In the genomic region with DNA sequence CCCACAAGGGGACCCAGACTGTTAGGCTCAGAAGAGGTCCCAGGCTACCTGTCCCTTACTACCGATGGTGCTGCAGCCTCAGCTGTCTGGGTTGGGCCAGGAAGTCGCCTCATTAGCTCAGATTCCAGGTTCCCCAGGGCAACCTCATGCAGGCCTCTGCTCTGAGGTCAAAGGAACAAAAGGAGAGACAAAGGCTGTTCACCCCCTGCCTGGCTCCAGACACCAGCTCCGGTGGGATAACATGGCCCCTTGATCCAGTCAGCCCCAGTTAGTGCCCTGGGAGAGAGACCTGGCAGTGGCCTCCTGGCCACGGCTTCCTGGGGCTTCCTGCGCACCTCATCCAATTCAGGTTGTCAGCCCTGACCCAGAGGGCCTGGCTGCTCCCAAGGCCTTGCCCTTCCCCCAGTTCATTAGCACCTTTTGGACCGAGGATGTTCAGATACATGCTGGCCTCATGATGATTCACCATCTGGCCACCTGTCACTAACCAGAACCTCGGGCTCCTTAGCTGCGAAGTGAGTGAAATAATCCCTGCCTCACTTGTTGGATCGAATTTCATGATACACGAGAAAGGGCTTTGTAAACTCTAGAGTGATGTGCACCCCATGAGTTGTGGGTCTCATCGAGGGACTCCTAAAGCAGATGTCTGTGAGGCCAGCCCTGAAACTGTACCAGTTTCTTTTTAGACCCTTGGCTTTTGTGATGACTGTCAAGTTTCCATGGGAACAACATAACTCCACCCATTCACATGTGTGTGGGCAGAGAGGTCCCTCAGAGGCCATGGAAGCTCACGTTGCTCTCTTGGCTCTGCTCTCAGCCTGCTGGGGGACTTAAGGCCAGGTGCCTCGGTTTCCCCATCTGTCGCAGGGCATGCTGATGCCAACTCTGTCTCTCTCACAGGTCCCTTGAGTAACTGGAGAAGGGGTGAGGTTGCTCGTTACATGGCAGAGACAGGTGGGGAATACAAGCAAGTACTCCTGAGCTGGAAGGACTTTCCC, we compare ENCODE assay signal across 13 cellular contexts.
A peak's percentile ranks its signal among the peaks of the same experiment; 100 is the strongest.
DNase-seq lines count a peak whose midpoint lies in the region; ATAC-seq and TF ChIP-seq lines count a peak whose summit lies in the region.
"Had no signal": no experiment of that assay in that cellular context is flagged by ENCODE, and none has a peak within 500 bp of the region (broad histone marks: within the 10 kb centered on the region; RNA-seq: fewer than 3 reads in every experiment).

No MANE protein-coding gene starts in this region.

- no peaks in the 10 kb centered on the region for H3K4me1 ChIP-seq in endodermal cell (ENCODE audit: control insufficient read depth, insufficient read depth, low read length)
- H3K4me1 ChIP-seq: esophagus muscularis mucosa, thyroid gland had no signal

- no peak overlapping the region for H3K4me3 Mint-ChIP-seq in endodermal cell
- H3K4me3 Mint-ChIP-seq: CD4-positive, CD25-positive, alpha-beta regulatory T cell; mesothelial cell of epicardium had no signal

- no peaks in the 10 kb centered on the region for H3K36me3 ChIP-seq in endodermal cell (ENCODE audit: control insufficient read depth, insufficient read depth, low read length)
- H3K36me3 ChIP-seq: esophagus muscularis mucosa, thyroid gland had no signal

- no peak overlapping the region for H3K4me3 ChIP-seq in endodermal cell (ENCODE audit: low read length)
- H3K4me3 ChIP-seq: esophagus muscularis mucosa, thyroid gland had no signal

- in situ Hi-C loops in ACHN (cut with HindIII; ENCODE audit: low pct_ligation_motif_present, low pct_unique_long_range_greater_than_20kb, low sequenced_read_pairs) = no loop called here

- H3K27ac Mint-ChIP-seq in endodermal cell = no peak overlapping the region
- H3K27ac Mint-ChIP-seq: CD4-positive, CD25-positive, alpha-beta regulatory T cell; mesothelial cell of epicardium had no signal

- H3K9me3 Mint-ChIP-seq in endodermal cell = peaks cover 14% of the 10 kb centered on the region

- ATAC-seq in GM19463 (IDR thresholded peaks at IDR 0.05; ENCODE audit: unreplicated experiment) (peak; percentile 96), HG03457 (IDR thresholded peaks at IDR 0.05; ENCODE audit: unreplicated experiment) (no peak)

- DNase-seq in Daoy (ENCODE audit: low read depth) (peak; percentile 26), M059J (ENCODE audit: low read depth) (peak; percentile 43), endodermal cell (no peak), OCI-M2 (lab: John Stamatoyannopoulos, UW; ENCODE audit: unreplicated experiment) (no peak), ACHN (no peak)
- no peak for DNase-seq in activated CD8-positive, alpha-beta memory T cell treated with anti-CD3 and anti-CD28 coated beads for 24 hours
- DNase-seq: CD4-positive, CD25-positive, alpha-beta regulatory T cell; stimulated activated CD4-positive, alpha-beta T cell treated with anti-CD3 and anti-CD28 coated beads, Interleukin-1b, Interleukin-23, amount 100 ng/mL, for 48 hours; thyroid gland had no signal

- H3K9ac ChIP-seq in endodermal cell (ENCODE audit: extremely low read depth, low read length, poor library complexity, severe bottlenecking) = no peak overlapping the region

- peaks cover 1% of the 10 kb centered on the region for H3K4me1 Mint-ChIP-seq in endodermal cell
- H3K4me1 Mint-ChIP-seq: CD4-positive, CD25-positive, alpha-beta regulatory T cell had no signal

- H3K27me3 Mint-ChIP-seq in endodermal cell (ENCODE audit: insufficient read depth) = no peaks in the 10 kb centered on the region

- peaks cover 16% of the 10 kb centered on the region for H3K9me3 ChIP-seq in endodermal cell (ENCODE audit: control insufficient read depth, low read length)
- H3K9me3 ChIP-seq: thyroid gland had no signal

- TF ChIP-seq CTCF in endodermal cell (conservative IDR thresholded peaks at IDR 0.05) = no peak

- no peaks in the 10 kb centered on the region for H3K27me3 ChIP-seq in endodermal cell (ENCODE audit: control insufficient read depth, insufficient read depth, low read length, poor library complexity, severe bottlenecking)
- H3K27me3 ChIP-seq: thyroid gland had no signal

- peak overlapping the region; percentile 49 for H3K27ac ChIP-seq in endodermal cell (ENCODE audit: low read depth, low read length)
- H3K27ac ChIP-seq: esophagus muscularis mucosa, thyroid gland had no signal

- WGBS in endodermal cell (ENCODE audit: insufficient coverage in 1 of 2, insufficient read length in 1 of 2), 2 experiments = 57 to 74% methylated on average over 14 to 15 of the region's 15 CpGs

- no peaks in the 10 kb centered on the region for H3K36me3 Mint-ChIP-seq in endodermal cell (ENCODE audit: low read depth)
- H3K36me3 Mint-ChIP-seq: CD4-positive, CD25-positive, alpha-beta regulatory T cell; mesothelial cell of epicardium had no signal

Comparison
In these comparisons a context has a peak if more than half of its experiments do, and no peak if none do; other contexts are left out.
1. DNase-seq: peak in Daoy (single experiment) and M059J (single experiment); none in endodermal cell (single experiment), activated CD8-positive, alpha-beta memory T cell treated with anti-CD3 and anti-CD28 coated beads for 24 hours (single experiment), OCI-M2 (single experiment) and ACHN (single experiment).